8 cellular contexts compared by ENCODE assay signal in the genomic region with DNA sequence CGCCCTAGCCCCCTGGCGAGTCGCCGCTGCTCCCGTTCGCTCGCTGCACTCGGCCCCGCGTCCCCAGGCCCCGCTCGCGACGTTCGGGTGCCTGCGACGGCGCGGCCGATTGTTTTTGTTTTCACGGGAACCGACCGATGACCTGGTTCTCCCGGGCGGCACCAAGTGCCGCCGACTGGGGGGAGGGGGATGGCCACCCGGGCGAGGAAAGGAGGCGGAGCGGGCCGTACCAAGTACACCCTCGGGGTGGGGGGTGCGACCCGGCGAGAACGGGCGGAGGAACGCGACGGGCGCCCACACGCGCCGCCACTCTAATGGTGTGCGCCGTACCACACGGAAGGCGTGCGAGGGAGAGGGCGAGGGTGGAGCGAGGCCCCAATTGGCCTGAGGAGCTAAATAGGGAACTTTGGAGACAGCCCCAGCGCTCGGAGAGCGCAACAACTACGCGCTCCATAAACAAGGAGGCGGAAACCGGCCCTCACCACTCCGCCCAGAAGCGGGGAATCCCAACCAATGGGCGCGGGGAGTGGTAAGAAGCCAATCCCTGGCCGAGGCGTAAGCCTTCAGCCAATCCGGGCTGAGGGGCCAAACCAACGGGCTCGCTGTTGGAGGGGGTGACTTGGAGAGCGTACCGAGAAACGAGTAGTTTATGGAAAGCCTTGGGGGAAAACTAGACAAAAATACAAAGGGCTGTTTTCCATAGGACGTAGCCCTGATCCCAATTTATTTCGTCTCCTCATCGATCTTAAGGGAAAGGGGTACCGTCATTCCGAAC. TPM values are rescaled to one million over a fixed set of nuclear protein-coding genes. Genes with fewer than 3 reads are reported as not detected.
DNase-seq lines count a peak whose midpoint lies in the region; ATAC-seq and TF ChIP-seq lines count a peak whose summit lies in the region.
"Not testable (repeated sequence)": the region's sequence is repeated elsewhere in the genome, so short reads cannot be mapped to it uniquely, and the experiment has no call there.

No MANE protein-coding gene starts in this region.

- H3K9me3 ChIP-seq in BLaER1; SJSA1 (replicated peaks); muscle layer of colon (ENCODE audit: low read length): not testable (repeated sequence)

- H3K4me1 ChIP-seq in BLaER1; SJSA1 (replicated peaks); muscle layer of colon (ENCODE audit: insufficient read depth, low read length): not testable (repeated sequence)

- CTCF ChIA-PET in activated naive CD4-positive, alpha-beta T cell treated with anti-CD3 and anti-CD28 coated beads, Interleukin-2, amount 10 ng/mL, durations not matched to agents 7 days and 5 days (lab: Charles Lee) = not testable (repeated sequence)

- peak overlapping the region; percentile 89 for H3K4me3 Mint-ChIP-seq in activated naive CD4-positive, alpha-beta T cell treated with anti-CD3 and anti-CD28 coated beads, Interleukin-2, amount 10 ng/mL, durations not matched to agents 7 days and 5 days

- H3K4me3 ChIP-seq in BLaER1 (peak overlapping the region; percentile 79), SJSA1 (peak overlapping the region; percentile 43), fibroblast of pulmonary artery (replicated peaks; ENCODE audit: low read depth, low read length) (peak overlapping the region; percentile 61), muscle layer of colon (ENCODE audit: low read depth in 1 of 2, low read length in 2 of 2) (peak overlapping the region in 1 of 2 donors; percentile 43)

- ATAC-seq in GM19324 (IDR thresholded peaks at IDR 0.05; ENCODE audit: low FRiP score, unreplicated experiment) (peak; percentile 95), HG03108 (IDR thresholded peaks at IDR 0.05; ENCODE audit: unreplicated experiment) (peak; percentile 92)

- H3K36me3 Mint-ChIP-seq in activated naive CD4-positive, alpha-beta T cell treated with anti-CD3 and anti-CD28 coated beads, Interleukin-2, amount 10 ng/mL, durations not matched to agents 7 days and 5 days = not testable (repeated sequence)

- peak overlapping the region; percentile 92 for H3K9ac ChIP-seq in BLaER1
- not testable (repeated sequence) for H3K9ac ChIP-seq in muscle layer of colon (ENCODE audit: low read length)

- not testable (repeated sequence) for H3K9me3 Mint-ChIP-seq in activated naive CD4-positive, alpha-beta T cell treated with anti-CD3 and anti-CD28 coated beads, Interleukin-2, amount 10 ng/mL, durations not matched to agents 7 days and 5 days

- not testable (repeated sequence) for H3K27me3 ChIP-seq in BLaER1; SJSA1 (replicated peaks); muscle layer of colon (ENCODE audit: control insufficient read depth in 1 of 2, insufficient read depth in 2 of 2, low read length in 2 of 2)

- H3K27ac ChIP-seq in BLaER1 (peak overlapping the region; percentile 94), muscle layer of colon (ENCODE audit: low read depth, low read length) (peak overlapping the region; percentile 53)
- H3K27ac ChIP-seq in SJSA1 = not testable (repeated sequence)

- not testable (repeated sequence) for H3K27me3 Mint-ChIP-seq in activated naive CD4-positive, alpha-beta T cell treated with anti-CD3 and anti-CD28 coated beads, Interleukin-2, amount 10 ng/mL, durations not matched to agents 7 days and 5 days

- not testable (repeated sequence) for H3K4me1 Mint-ChIP-seq in activated naive CD4-positive, alpha-beta T cell treated with anti-CD3 and anti-CD28 coated beads, Interleukin-2, amount 10 ng/mL, durations not matched to agents 7 days and 5 days

- not testable (repeated sequence) for H3K36me3 ChIP-seq in BLaER1; SJSA1; muscle layer of colon (ENCODE audit: insufficient read depth, low read length)

- peak overlapping the region; percentile 98 for H3K27ac Mint-ChIP-seq in activated naive CD4-positive, alpha-beta T cell treated with anti-CD3 and anti-CD28 coated beads, Interleukin-2, amount 10 ng/mL, durations not matched to agents 7 days and 5 days

- not testable (repeated sequence) for H3K4me2 ChIP-seq in BLaER1

- not testable (repeated sequence) for TF ChIP-seq CTCF in fibroblast of pulmonary artery (IDR thresholded peaks at IDR 0.05; ENCODE audit: low read length, missing control alignments)

- peak; percentile 88 to 97 for DNase-seq in SJSA1 (ENCODE audit: low read depth in 1 of 2, low spot score in 2 of 2)
- peak; percentile 93 for DNase-seq in activated naive CD4-positive, alpha-beta T cell treated with anti-CD3 and anti-CD28 coated beads, Interleukin-2, amount 10 ng/mL, durations not matched to agents 7 days and 5 days
- peak; percentile 91 for DNase-seq in fibroblast of pulmonary artery (ENCODE audit: low read depth)
- peak; percentile 85 for DNase-seq in stimulated activated CD8-positive, alpha-beta memory T cell treated with anti-CD3 and anti-CD28 coated beads, Interleukin-12 subunit alpha, Interleukin-12 subunit beta, amount 100 ng/mL, for 24 hours (ENCODE audit: extremely low read depth)

- H4K20me1 ChIP-seq in BLaER1 = peaks cover 14% of the 10 kb centered on the region

RNA-seq across cellular contexts. Expression of gene PLGLB1, which starts 54.8 kb away (rescaled TPM):
- total RNA-seq in SJSA1 (2014; rRNA removed; shearing (Covaris generic)) = 0.56 TPM in 1 of 2 replicates, not detected in the other
